ENCODE assay signal across 16 cellular contexts in genomic region chr3:45487508-45487907, GRCh38.
DNase-seq lines count a peak whose midpoint lies in the region; ATAC-seq and TF ChIP-seq lines count a peak whose summit lies in the region.
"Had no signal": no experiment of that assay in that cellular context is flagged by ENCODE, and none has a peak within 500 bp of the region (broad histone marks: within the 10 kb centered on the region; RNA-seq: fewer than 3 reads in every experiment).

No MANE protein-coding gene starts in this region.

- no peaks in the 10 kb centered on the region for H3K4me1 ChIP-seq in mesenchymal stem cell (ENCODE audit: control insufficient read depth, insufficient read depth, low read depth, low read length)
- H3K4me1 ChIP-seq: BLaER1 treated with 17β-estradiol and CSF1 and Interleukin-3, amounts not matched to agents 10 nM and 100 nM had no signal

- H2BK5ac ChIP-seq in mesenchymal stem cell (ENCODE audit: low read depth, low read length, poor library complexity, severe bottlenecking) = no peak overlapping the region

- ATAC-seq in natural killer cell treated with Interleukin-12 subunit alpha and Interleukin-12 subunit beta and Interleukin-15 and Interleukin-18, amount 100 ng/mL, for 72 hours = peak; percentile 67 to 91
- ATAC-seq in natural killer cell (no peak), GM18505 (IDR thresholded peaks at IDR 0.05; ENCODE audit: unreplicated experiment) (no peak), HG03045 (IDR thresholded peaks at IDR 0.05; ENCODE audit: unreplicated experiment) (no peak)
- ATAC-seq: GM12878 had no signal

- H3K27me3 ChIP-seq in mesenchymal stem cell (ENCODE audit: control insufficient read depth in 1 of 2, insufficient read depth in 1 of 2, low read length in 2 of 2) = no peaks in the 10 kb centered on the region
- H3K27me3 ChIP-seq: BLaER1 treated with 17β-estradiol and CSF1 and Interleukin-3, amounts not matched to agents 10 nM and 100 nM had no signal

- H3K18ac ChIP-seq in mesenchymal stem cell (ENCODE audit: low read depth in 1 of 2, low read length in 2 of 2) = no peak overlapping the region

- H2AFZ ChIP-seq in mesenchymal stem cell (ENCODE audit: low read depth, low read length) = no peak overlapping the region

- no peak overlapping the region for H3K4ac ChIP-seq in mesenchymal stem cell (ENCODE audit: low read depth in 1 of 2, low read length in 2 of 2)

- H3K9me3 ChIP-seq in mesenchymal stem cell (ENCODE audit: control insufficient read depth, low read length) = peaks cover 7% of the 10 kb centered on the region

- H3K27me3 Mint-ChIP-seq in natural killer cell treated with Interleukin-12 subunit alpha and Interleukin-12 subunit beta and Interleukin-15 and Interleukin-18, amount 100 ng/mL, for 72 hours = no peaks in the 10 kb centered on the region
- H3K27me3 Mint-ChIP-seq in natural killer cell (ENCODE audit: low read depth in 2 of 2) = no peaks in the 10 kb centered on the region
- H3K27me3 Mint-ChIP-seq: CD4-positive, CD25-positive, alpha-beta regulatory T cell had no signal

- no peak overlapping the region for H3K14ac ChIP-seq in mesenchymal stem cell (ENCODE audit: low read length in 2 of 2)

- H3K4me3 ChIP-seq in epithelial cell of proximal tubule (ENCODE audit: low read depth, low read length) (no peak overlapping the region), mesenchymal stem cell (ENCODE audit: insufficient read depth in 1 of 2, low read depth in 1 of 2, low read length in 2 of 2) (no peak overlapping the region)
- H3K4me3 ChIP-seq: BLaER1 treated with 17β-estradiol and CSF1 and Interleukin-3, amounts not matched to agents 10 nM and 100 nM; GM12878 had no signal

- peak overlapping the region; percentile 28 to 85 for H3K27ac Mint-ChIP-seq in natural killer cell treated with Interleukin-12 subunit alpha and Interleukin-12 subunit beta and Interleukin-15 and Interleukin-18, amount 100 ng/mL, for 72 hours
- no peak overlapping the region for H3K27ac Mint-ChIP-seq in natural killer cell
- H3K27ac Mint-ChIP-seq: CD4-positive, CD25-positive, alpha-beta regulatory T cell; HFFc6 had no signal

- intact Hi-C loops in natural killer cell (cut with micrococcal nuclease) = no loop called here

- H3K23ac ChIP-seq in mesenchymal stem cell (ENCODE audit: low read length in 2 of 2) = no peak overlapping the region

- no peak overlapping the region for H4K91ac ChIP-seq in mesenchymal stem cell (ENCODE audit: low read length)

- peak overlapping the region; percentile 50 for H3K27ac ChIP-seq in mesenchymal stem cell (ENCODE audit: low read length, poor library complexity, severe bottlenecking)
- H3K27ac ChIP-seq: BLaER1 treated with 17β-estradiol and CSF1 and Interleukin-3, amounts not matched to agents 10 nM and 100 nM had no signal

- no peaks in the 10 kb centered on the region for H3K9me3 Mint-ChIP-seq in natural killer cell treated with Interleukin-12 subunit alpha and Interleukin-12 subunit beta and Interleukin-15 and Interleukin-18, amount 100 ng/mL, for 72 hours
- no peaks in the 10 kb centered on the region for H3K9me3 Mint-ChIP-seq in natural killer cell
- H3K9me3 Mint-ChIP-seq: HFFc6 had no signal

- H3K4me3 Mint-ChIP-seq in natural killer cell treated with Interleukin-12 subunit alpha and Interleukin-12 subunit beta and Interleukin-15 and Interleukin-18, amount 100 ng/mL, for 72 hours = no peak overlapping the region
- H3K4me3 Mint-ChIP-seq in natural killer cell = no peak overlapping the region
- H3K4me3 Mint-ChIP-seq: HFFc6 had no signal

- H2BK12ac ChIP-seq in mesenchymal stem cell (ENCODE audit: low read length in 2 of 2) = no peak overlapping the region

- no peak overlapping the region for H3K4me2 ChIP-seq in mesenchymal stem cell (ENCODE audit: low read length, poor library complexity, severe bottlenecking)
- H3K4me2 ChIP-seq: BLaER1 treated with 17β-estradiol and CSF1 and Interleukin-3, amounts not matched to agents 10 nM and 100 nM had no signal

- peaks cover 3% of the 10 kb centered on the region for H3K79me1 ChIP-seq in mesenchymal stem cell (replicated peaks; ENCODE audit: low read length, poor library complexity, severe bottlenecking)

- TF ChIP-seq CTCF in natural killer cell (IDR thresholded peaks at IDR 0.05) (no peak), epithelial cell of proximal tubule (conservative IDR thresholded peaks at IDR 0.05; ENCODE audit: low read depth, low read length) (no peak)

- H2BK120ac ChIP-seq in mesenchymal stem cell (ENCODE audit: low read depth, low read length) = no peak overlapping the region

- no peak overlapping the region for H2AK5ac ChIP-seq in mesenchymal stem cell (ENCODE audit: low read length, severe bottlenecking)

- peaks cover 11 to 69% of the 10 kb centered on the region in 2 experiments for H3K36me3 ChIP-seq in mesenchymal stem cell (ENCODE audit: control insufficient read depth in 1 of 2, insufficient read depth in 2 of 2, low read depth in 1 of 2, low read length in 2 of 2)

- WGBS in mesenchymal stem cell = 100% methylated on average over 1 of the region's 2 CpGs

- no peak overlapping the region for H3K9ac ChIP-seq in mesenchymal stem cell (ENCODE audit: low read length)
- H3K9ac ChIP-seq: BLaER1 treated with 17β-estradiol and CSF1 and Interleukin-3, amounts not matched to agents 10 nM and 100 nM had no signal

- DNase-seq in natural killer cell treated with Interleukin-12 subunit alpha and Interleukin-12 subunit beta and Interleukin-15 and Interleukin-18, amount 100 ng/mL, for 72 hours (ENCODE audit: low spot score) = no peak
- DNase-seq in natural killer cell = no peak
- peak; percentile 16 for DNase-seq in epithelial cell of proximal tubule (ENCODE audit: low read depth)
- DNase-seq in mesenchymal stem cell = no peak
- no peak for DNase-seq in COR-L47 (lab: John Stamatoyannopoulos, UW)
- DNase-seq: ACHN; Calu3; CD4-positive, CD25-positive, alpha-beta regulatory T cell; DMS 273 treated with DMSO at 0.1 percent for 48 hours; DMS79; HCEC 1CT had no signal

- H3K4me1 Mint-ChIP-seq in natural killer cell treated with Interleukin-12 subunit alpha and Interleukin-12 subunit beta and Interleukin-15 and Interleukin-18, amount 100 ng/mL, for 72 hours (ENCODE audit: low read depth in 2 of 2) = peaks cover 0 to 13% of the 10 kb centered on the region in 2 donors
- no peaks in the 10 kb centered on the region for H3K4me1 Mint-ChIP-seq in natural killer cell
- H3K4me1 Mint-ChIP-seq: CD4-positive, CD25-positive, alpha-beta regulatory T cell had no signal

- H3K36me3 Mint-ChIP-seq in natural killer cell treated with Interleukin-12 subunit alpha and Interleukin-12 subunit beta and Interleukin-15 and Interleukin-18, amount 100 ng/mL, for 72 hours = peaks cover 26% of the 10 kb centered on the region
- H3K36me3 Mint-ChIP-seq in natural killer cell = peaks cover 20% of the 10 kb centered on the region

- H4K8ac ChIP-seq in mesenchymal stem cell (ENCODE audit: low read length) = no peak overlapping the region

- H2BK15ac ChIP-seq in mesenchymal stem cell (ENCODE audit: low read depth, poor library complexity, severe bottlenecking) = no peak overlapping the region

- TF ChIP-seq POLR2A in GM18505 (IDR thresholded peaks at IDR 0.05; ENCODE audit: borderline replicate concordance, extremely low read depth, insufficient read depth, insufficient read length) = no peak

Comparison
In these comparisons a context has a peak if more than half of its experiments do, and no peak if none do; other contexts are left out.
1. ATAC-seq: peak in natural killer cell treated with Interleukin-12 subunit alpha and Interleukin-12 subunit beta and Interleukin-15 and Interleukin-18, amount 100 ng/mL, for 72 hours (2 of 2); none in natural killer cell (0 of 3), GM18505 (single experiment) and HG03045 (single experiment).
2. H3K27ac Mint-ChIP-seq: peak in natural killer cell treated with Interleukin-12 subunit alpha and Interleukin-12 subunit beta and Interleukin-15 and Interleukin-18, amount 100 ng/mL, for 72 hours (2 of 2); none in natural killer cell (0 of 2).